In the genomic region with DNA sequence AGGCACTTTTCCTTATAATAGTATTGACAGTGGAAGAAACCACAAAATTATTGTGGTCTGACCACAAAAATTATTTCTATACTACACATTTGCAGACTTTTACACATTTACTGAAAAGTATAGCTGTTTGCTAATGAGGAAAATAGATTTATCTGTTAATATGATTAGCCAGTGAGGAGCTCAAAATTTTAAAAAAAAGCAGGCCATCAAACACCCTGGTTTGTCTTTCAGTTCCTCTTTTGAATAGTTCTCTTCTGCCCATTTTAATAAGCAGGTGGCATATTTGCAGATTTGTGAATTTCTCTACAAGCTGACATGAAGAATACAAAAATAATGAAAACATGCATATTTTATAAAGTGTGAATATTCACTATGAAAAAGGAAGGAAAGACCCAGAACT, we compare ENCODE assay signal across 11 cellular contexts. TPM values are rescaled to one million over a fixed set of nuclear protein-coding genes. Genes with fewer than 3 reads are reported as not detected.
DNase-seq lines count a peak whose midpoint lies in the region; ATAC-seq and TF ChIP-seq lines count a peak whose summit lies in the region.
"Had no signal": no experiment of that assay in that cellular context is flagged by ENCODE, and none has a peak within 500 bp of the region (broad histone marks: within the 10 kb centered on the region; RNA-seq: fewer than 3 reads in every experiment).

No MANE protein-coding gene starts in this region.

- H3K27ac ChIP-seq in BLaER1 (no peak overlapping the region), Karpas-422 (ENCODE audit: low read length) (peak overlapping the region; percentile 95)
- H3K27ac ChIP-seq: upper lobe of right lung had no signal

- no peak overlapping the region for H3K4me3 ChIP-seq in BLaER1
- peak overlapping the region; percentile 38 for H3K4me3 ChIP-seq in Karpas-422 (ENCODE audit: low read length)
- H3K4me3 ChIP-seq: upper lobe of right lung had no signal

- peaks cover 20% of the 10 kb centered on the region for H3K36me3 Mint-ChIP-seq in activated B cell treated with CpG ODN at 0.5 μM for 24 hours (ENCODE audit: low read depth)
- peaks cover 16% of the 10 kb centered on the region for H3K36me3 Mint-ChIP-seq in activated T-helper 2 cell treated with anti-CD3 and anti-CD28 coated beads, Interferon-gamma antibody, Interleukin-2, Interleukin-4, amounts not matched to agents 10 μg/mL and 5 μg/mL and 100 μg/mL, durations not matched to agents 14 hours and 24 hours and 36 hours (ENCODE audit: low read depth)

- H3K4me3 Mint-ChIP-seq in activated B cell treated with CpG ODN at 0.5 μM for 24 hours = peak overlapping the region; percentile 19
- H3K4me3 Mint-ChIP-seq in activated T-helper 2 cell treated with anti-CD3 and anti-CD28 coated beads, Interferon-gamma antibody, Interleukin-2, Interleukin-4, amounts not matched to agents 10 μg/mL and 5 μg/mL and 100 μg/mL, durations not matched to agents 14 hours and 24 hours and 36 hours (ENCODE audit: low read depth) = no peak overlapping the region

- peaks cover 68% of the 10 kb centered on the region for H3K4me1 Mint-ChIP-seq in activated B cell treated with CpG ODN at 0.5 μM for 24 hours
- peaks cover 35% of the 10 kb centered on the region for H3K4me1 Mint-ChIP-seq in activated T-helper 2 cell treated with anti-CD3 and anti-CD28 coated beads, Interferon-gamma antibody, Interleukin-2, Interleukin-4, amounts not matched to agents 10 μg/mL and 5 μg/mL and 100 μg/mL, durations not matched to agents 14 hours and 24 hours and 36 hours (ENCODE audit: low read depth)

- TF ChIP-seq CTCF in activated B cell treated with CpG ODN at 0.5 μM for 24 hours (IDR thresholded peaks at IDR 0.05) = no peak

- H3K9ac ChIP-seq in BLaER1 = no peak overlapping the region
- peak overlapping the region; percentile 51 for H3K9ac ChIP-seq in Karpas-422 (ENCODE audit: low read length)

- H2AFZ ChIP-seq in Karpas-422 (ENCODE audit: low read length) = no peak overlapping the region

- no peaks in the 10 kb centered on the region for H3K9me2 ChIP-seq in Karpas-422 (replicated peaks; ENCODE audit: insufficient read depth, low read length)

- POLR2A ChIA-PET in activated B cell treated with CpG ODN at 0.5 μM for 24 hours (lab: Charles Lee) = interaction anchor here (0.7 to 3.3 kb wide), 3 partner anchors 70 to 1320 kb away, joined by 3 to 17 read pairs (median 5); a partner anchor contains a TSS

- no peaks in the 10 kb centered on the region for H3K27me3 ChIP-seq in BLaER1
- H3K27me3 ChIP-seq in Karpas-422 (ENCODE audit: low read length) = no peaks in the 10 kb centered on the region
- H3K27me3 ChIP-seq: upper lobe of right lung had no signal

- H3K36me3 ChIP-seq in BLaER1 (peaks cover 11% of the 10 kb centered on the region), Karpas-422 (ENCODE audit: insufficient read depth, low read length) (peaks cover 2% of the 10 kb centered on the region)
- H3K36me3 ChIP-seq: upper lobe of right lung had no signal

- H3K9me3 ChIP-seq in BLaER1 = no peaks in the 10 kb centered on the region
- H3K9me3 ChIP-seq in Karpas-422 (ENCODE audit: low read length) = no peaks in the 10 kb centered on the region
- H3K9me3 ChIP-seq: upper lobe of right lung had no signal

- peak overlapping the region; percentile 74 for H3K27ac Mint-ChIP-seq in activated B cell treated with CpG ODN at 0.5 μM for 24 hours
- H3K27ac Mint-ChIP-seq in activated T-helper 2 cell treated with anti-CD3 and anti-CD28 coated beads, Interferon-gamma antibody, Interleukin-2, Interleukin-4, amounts not matched to agents 10 μg/mL and 5 μg/mL and 100 μg/mL, durations not matched to agents 14 hours and 24 hours and 36 hours = no peak overlapping the region

- H3K27me3 Mint-ChIP-seq in activated B cell treated with CpG ODN at 0.5 μM for 24 hours = no peaks in the 10 kb centered on the region
- no peaks in the 10 kb centered on the region for H3K27me3 Mint-ChIP-seq in activated T-helper 2 cell treated with anti-CD3 and anti-CD28 coated beads, Interferon-gamma antibody, Interleukin-2, Interleukin-4, amounts not matched to agents 10 μg/mL and 5 μg/mL and 100 μg/mL, durations not matched to agents 14 hours and 24 hours and 36 hours (ENCODE audit: low read depth)

- CTCF ChIA-PET in activated B cell treated with CpG ODN at 0.5 μM for 24 hours (lab: Charles Lee) = no interaction called here

- no peaks in the 10 kb centered on the region for H3K9me3 Mint-ChIP-seq in activated B cell treated with CpG ODN at 0.5 μM for 24 hours
- no peaks in the 10 kb centered on the region for H3K9me3 Mint-ChIP-seq in activated T-helper 2 cell treated with anti-CD3 and anti-CD28 coated beads, Interferon-gamma antibody, Interleukin-2, Interleukin-4, amounts not matched to agents 10 μg/mL and 5 μg/mL and 100 μg/mL, durations not matched to agents 14 hours and 24 hours and 36 hours

- peaks cover 54% of the 10 kb centered on the region for H3K4me1 ChIP-seq in BLaER1
- peaks cover 62% of the 10 kb centered on the region for H3K4me1 ChIP-seq in Karpas-422 (ENCODE audit: low read length)

- peaks cover 70% of the 10 kb centered on the region for H4K20me1 ChIP-seq in BLaER1
- H4K20me1 ChIP-seq in Karpas-422 (ENCODE audit: insufficient read depth, low read depth, low read length) = no peaks in the 10 kb centered on the region

- H3K79me2 ChIP-seq in Karpas-422 (ENCODE audit: low read length) = peaks cover 98% of the 10 kb centered on the region

- DNase-seq in Karpas-422 (peak; percentile 88), activated B cell treated with CpG ODN at 0.5 μM for 24 hours (no peak), left lobe of liver (ENCODE audit: low spot score) (no peak), NCI-H2171 (lab: John Stamatoyannopoulos, UW) (no peak)
- DNase-seq in activated T-helper 2 cell treated with anti-CD3 and anti-CD28 coated beads, Interferon-gamma antibody, Interleukin-2, Interleukin-4, amounts not matched to agents 10 μg/mL and 5 μg/mL and 100 μg/mL, durations not matched to agents 14 hours and 24 hours and 36 hours (ENCODE audit: low spot score) = no peak
- DNase-seq: activated CD4-positive, alpha-beta T cell treated with anti-CD3 and anti-CD28 coated beads, Interleukin-2, amount 50 U/mL, for 4 hours; stimulated activated CD4-positive, alpha-beta T cell treated with anti-CD3 and anti-CD28 coated beads, Interleukin-2, amount 100 ng/mL, for 24 hours; upper lobe of right lung had no signal

- peak overlapping the region; percentile 60 for H3K4me2 ChIP-seq in BLaER1
- peak overlapping the region; percentile 86 for H3K4me2 ChIP-seq in Karpas-422 (ENCODE audit: low read depth, low read length, poor library complexity, severe bottlenecking)

- ATAC-seq in GM19035 (IDR thresholded peaks at IDR 0.05; ENCODE audit: unreplicated experiment) = peak; percentile 43
- peak; percentile 60 for ATAC-seq in activated B cell treated with CpG ODN at 0.5 μM for 24 hours (ENCODE audit: low read depth)
- ATAC-seq in left lobe of liver = no peak
- ATAC-seq in HG03095 (IDR thresholded peaks at IDR 0.05; ENCODE audit: unreplicated experiment) = no peak
- ATAC-seq: upper lobe of right lung had no signal

- intact Hi-C loops in activated B cell treated with CpG ODN at 0.5 μM for 24 hours (cut with micrococcal nuclease) = loop anchor here (5.0 to 10.0 kb wide), 6 partner anchors 445 to 2005 kb away; a partner anchor contains a TSS
- intact Hi-C loops in activated T-helper 2 cell treated with anti-CD3 and anti-CD28 coated beads, Interferon-gamma antibody, Interleukin-2, Interleukin-4, amounts not matched to agents 10 μg/mL and 5 μg/mL and 100 μg/mL, durations not matched to agents 14 hours and 24 hours and 36 hours (cut with micrococcal nuclease) = loop anchor here (10.0 kb wide), 2 partner anchors 155 to 215 kb away; a partner anchor contains a TSS

RNA-seq across cellular contexts. Expression of a gene that starts 5.6 kb away (rescaled TPM):
- 11.7 and 28.2 TPM in 2 replicates for total RNA-seq in Karpas-422 (2014; rRNA removed; shearing (Covaris generic); ENCODE audit: low replicate concordance)
- total RNA-seq in activated B cell treated with CpG ODN at 0.5 μM for 24 hours = 15.8 and 17.5 TPM in 2 replicates
- total RNA-seq in activated T-helper 2 cell treated with anti-CD3 and anti-CD28 coated beads, Interferon-gamma antibody, Interleukin-2, Interleukin-4, amounts not matched to agents 10 μg/mL and 5 μg/mL and 100 μg/mL, durations not matched to agents 14 hours and 24 hours and 36 hours = 11.8 and 12.7 TPM in 2 replicates
- 11.2 TPM for total RNA-seq in left lobe of liver

Comparison
In these comparisons a context has a peak if more than half of its experiments do, and no peak if none do; other contexts are left out.
1. ATAC-seq: peak in GM19035 (single experiment) and activated B cell treated with CpG ODN at 0.5 μM for 24 hours (single experiment); none in left lobe of liver (single experiment) and HG03095 (single experiment).